Comparison of ENCODE assay signal across 19 cellular contexts in the genomic region with DNA sequence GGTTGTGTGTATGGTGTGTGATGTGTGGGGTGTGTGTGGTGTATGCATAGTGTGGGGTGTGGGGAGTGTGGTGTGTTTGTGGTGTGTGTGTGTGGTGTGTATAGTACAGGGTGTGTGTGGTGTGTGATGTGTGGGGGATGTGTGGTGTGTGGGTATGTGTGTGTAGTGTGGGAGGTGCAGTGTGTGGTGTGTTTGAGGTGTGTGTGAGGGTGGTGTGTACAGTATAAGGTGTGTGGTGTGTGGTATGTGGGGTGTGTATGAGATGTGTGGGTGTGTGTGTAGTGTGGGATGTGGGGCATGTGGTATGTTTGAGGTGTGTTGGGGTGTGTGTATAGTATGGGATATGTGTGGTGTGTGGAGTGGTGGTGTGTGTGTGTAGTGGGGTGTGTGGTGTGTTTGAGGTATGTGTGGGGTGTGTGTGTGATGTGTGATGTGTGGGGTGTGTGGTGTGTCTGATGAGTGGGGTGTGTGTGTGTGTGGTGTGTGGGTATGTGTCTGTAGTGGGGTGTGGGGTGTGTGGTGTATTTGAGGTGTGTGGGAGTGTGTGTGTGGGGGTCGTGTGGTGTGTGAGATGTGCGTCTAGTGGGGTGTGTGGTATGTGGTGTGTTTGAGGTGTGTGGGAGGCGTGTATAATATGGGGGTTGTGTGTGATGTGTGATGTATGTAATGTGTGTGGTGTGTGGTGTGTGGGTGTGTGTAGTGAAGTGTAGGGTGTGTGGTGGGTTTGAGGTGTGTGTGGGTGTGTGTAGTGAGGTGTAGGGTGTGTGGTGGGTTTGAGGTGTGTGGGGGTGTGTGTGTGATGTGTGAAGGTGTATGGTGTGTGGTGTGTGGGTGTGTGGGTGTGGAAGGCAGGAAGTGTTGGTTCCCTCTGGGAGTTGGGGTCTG. TPM values are rescaled to one million over a fixed set of nuclear protein-coding genes. Genes with fewer than 3 reads are reported as not detected.
A peak's percentile ranks its signal among the peaks of the same experiment; 100 is the strongest.
DNase-seq lines count a peak whose midpoint lies in the region; ATAC-seq, FAIRE-seq and TF ChIP-seq lines count a peak whose summit lies in the region.
"Had no signal": no experiment of that assay in that cellular context is flagged by ENCODE, and none has a peak within 500 bp of the region (broad histone marks: within the 10 kb centered on the region; RNA-seq: fewer than 3 reads in every experiment).

No MANE protein-coding gene starts in this region.

- no peak overlapping the region for H3K4me3 ChIP-seq in HepG2 (replicated peaks in 1 of 3; ENCODE audit: insufficient read depth in 1 of 3, low read depth in 2 of 3, low read length in 3 of 3)
- H3K4me3 ChIP-seq: PC-9, spleen, testis had no signal

- in situ Hi-C loops in HepG2 (cut with HindIII; ENCODE audit: extremely low pct_ligation_motif_present, low pct_unique_long_range_greater_than_20kb), result no loop called here

- no peaks in the 10 kb centered on the region for H4K20me1 ChIP-seq in HepG2 (ENCODE audit: insufficient read depth, low read length)

- no peaks in the 10 kb centered on the region for H3K79me2 ChIP-seq in HepG2 (ENCODE audit: insufficient read depth, low read length)
- H3K79me2 ChIP-seq: parathyroid adenoma had no signal

- TF ChIP-seq RAD21 in HepG2 (CRISPR knock-in tag; IDR thresholded peaks at IDR 0.05), result no peak

- TF ChIP-seq POLR2A in HepG2 (IDR thresholded peaks at IDR 0.05; ENCODE audit: insufficient read depth in 1 of 2, low read depth in 2 of 2, low read length in 2 of 2), result no peak

- no peak for ATAC-seq in HepG2
- no peak for ATAC-seq in GM21737 (IDR thresholded peaks at IDR 0.05; ENCODE audit: unreplicated experiment)
- ATAC-seq: left cardiac atrium had no signal

- no peak overlapping the region for H3K4me2 ChIP-seq in HepG2 (ENCODE audit: low read depth, low read length)
- H3K4me2 ChIP-seq: PC-9 had no signal

- peaks cover 3% of the 10 kb centered on the region for H3K4me1 ChIP-seq in HepG2 (ENCODE audit: insufficient read depth, low read length)
- H3K4me1 ChIP-seq: parathyroid adenoma, testis had no signal

- H3K27ac ChIP-seq in HepG2 (ENCODE audit: extremely low read length, insufficient read depth, low read length), result no peak overlapping the region
- H3K27ac ChIP-seq: brain microvascular endothelial cell, parathyroid adenoma, PC-9, testis had no signal

- no peaks in the 10 kb centered on the region for H3K36me3 ChIP-seq in HepG2 (replicated peaks in 1 of 2; ENCODE audit: control insufficient read depth in 1 of 2, insufficient read depth in 2 of 2, low read length in 2 of 2)

- no peak overlapping the region for H2AFZ ChIP-seq in HepG2 (ENCODE audit: low read length)
- H2AFZ ChIP-seq: parathyroid adenoma, PC-9 had no signal

- BruUV-seq in HepG2 (replicated peaks; lab: Mats Ljungman, UMichigan), result no TSS peak

- 57% methylated on average over 3 of the region's 3 CpGs for WGBS in HepG2 (ENCODE audit: low lambda C conversion rate)

- no peak overlapping the region for H3K9ac ChIP-seq in HepG2 (ENCODE audit: insufficient read depth, low read depth, low read length)
- H3K9ac ChIP-seq: parathyroid adenoma had no signal

- intact Hi-C loops in HepG2 (cut with micrococcal nuclease; ENCODE audit: unreplicated experiment), result no loop called here

- no peak for TF ChIP-seq CTCF in HepG2 (CRISPR knock-in tag; IDR thresholded peaks at IDR 0.05)

- no peaks in the 10 kb centered on the region for H3K9me3 ChIP-seq in HepG2 (ENCODE audit: low read length)
- H3K9me3 ChIP-seq: spleen, testis had no signal

- H3K27me3 ChIP-seq in HepG2 (ENCODE audit: control insufficient read depth in 1 of 2, insufficient read depth in 2 of 2, low read length in 2 of 2), result peaks cover 4 to 26% of the 10 kb centered on the region in 2 experiments; a peak in 3 of 5 replicates
- H3K27me3 ChIP-seq: brain microvascular endothelial cell, spleen, testis had no signal

- CTCF ChIA-PET in HepG2 (lab: Yijun Ruan, JAX; ENCODE audit: low intra/inter-chr PET ratio, low total read pairs), result no interaction called here

- DNase-seq in stimulated activated CD4-positive, alpha-beta T cell treated with anti-CD3 and anti-CD28 coated beads, Interleukin-2, amount 100 ng/mL, for 4 hours (ENCODE audit: low read depth), result peak; percentile 53
- no peak for DNase-seq in stimulated activated CD4-positive, alpha-beta T cell treated with anti-CD3 and anti-CD28 coated beads, Interleukin-2, amount 100 ng/mL, for 24 hours
- peak; percentile 45 for DNase-seq in activated CD8-positive, alpha-beta memory T cell treated with anti-CD3 and anti-CD28 coated beads, Interleukin-2, amount 50 U/mL, for 4 hours
- DNase-seq in HepG2 (ENCODE audit: low spot score), result no peak
- no peak for DNase-seq in activated effector memory CD4-positive, alpha-beta T cell treated with Interleukin-2 at 50 U/mL for 16 hours
- no peak for DNase-seq in MV-4-11 (lab: John Stamatoyannopoulos, UW)
- DNase-seq in RKO (ENCODE audit: low spot score), result no peak
- DNase-seq: activated naive CD4-positive, alpha-beta T cell treated with anti-CD3 and anti-CD28 coated beads, Interleukin-2, amount 10 ng/mL, durations not matched to agents 7 days and 5 days; brain microvascular endothelial cell; hippocampal formation; left cardiac atrium; NCI-H1930; NCI-H524; PC-9; testis had no signal

- no peak for FAIRE-seq in HepG2 (lab: Jason Lieb, UNC)

- TF ChIP-seq EP300 in HepG2 (IDR thresholded peaks at IDR 0.05; ENCODE audit: low read depth in 2 of 2, low read length in 2 of 2), result no peak
- no peak for TF ChIP-seq EP300 in HepG2 (CRISPR knock-in tag; IDR thresholded peaks at IDR 0.05; ENCODE audit: borderline replicate concordance)

- POLR2A ChIA-PET in HepG2 (lab: Yijun Ruan, JAX), result no interaction called here

RNA-seq across cellular contexts. Expression of a gene that starts 8.6 kb away (rescaled TPM):
- total RNA-seq in HepG2 (2016; rRNA removed; fragmentation: Illumina TruSeq; extraction: Trizol), result not detected in 2 replicates
- total RNA-seq in HepG2 (2016; cell fraction: cytosol; rRNA removed; fragmentation: Illumina TruSeq; extraction: Trizol; ENCODE audit: low read depth), result not detected in 2 replicates
- total RNA-seq in HepG2 (2016; cell fraction: insoluble cytoplasmic fraction; rRNA removed; fragmentation: Illumina TruSeq; extraction: Trizol), result 0.18 TPM in 1 of 2 replicates, not detected in the other
- total RNA-seq in HepG2 (2016; cell fraction: membrane; rRNA removed; fragmentation: Illumina TruSeq; extraction: Trizol), result 0.34 and 0.48 TPM in 2 replicates
- total RNA-seq in HepG2 (2016; cell fraction: nucleus; rRNA removed; fragmentation: Illumina TruSeq; extraction: Trizol), result not detected in 2 replicates
- polyA plus RNA-seq in HepG2 (2011; rRNA removed), result 0.13 and 0.18 TPM in 2 replicates
- polyA plus RNA-seq in HepG2 (2011; cell fraction: cytosol; rRNA removed), result 0.07 TPM in 1 of 2 replicates, not detected in the other
- 0.14 and 0.27 TPM in 2 replicates for polyA plus RNA-seq in HepG2 (2011; cell fraction: nucleus; rRNA removed)
- polyA plus RNA-seq in HepG2 (2012), result not detected in 2 replicates
- 0.46 and 0.48 TPM in 2 replicates for polyA plus RNA-seq in HepG2 (2016; cell fraction: cytosol; fragmentation: Illumina TruSeq; extraction: Trizol; ENCODE audit: low read depth)
- polyA plus RNA-seq in HepG2 (2016; cell fraction: insoluble cytoplasmic fraction; fragmentation: Illumina TruSeq; extraction: Trizol; ENCODE audit: low read depth), result not detected in 2 replicates
- not detected in 2 replicates for polyA plus RNA-seq in HepG2 (2016; cell fraction: membrane; fragmentation: Illumina TruSeq; extraction: Trizol; ENCODE audit: low read depth)
- polyA plus RNA-seq in HepG2 (2016; cell fraction: nucleus; fragmentation: Illumina TruSeq; extraction: Trizol; ENCODE audit: insufficient read depth, low read depth), result not detected in 2 replicates
- 0.86 TPM in 1 of 2 replicates, not detected in the other for polyA minus RNA-seq in HepG2 (2011; rRNA and poly(A)+ RNA removed; ENCODE audit: low replicate concordance)
- polyA minus RNA-seq in HepG2 (2011; cell fraction: cytosol; rRNA and poly(A)+ RNA removed), result not detected in 2 replicates
- not detected in 2 replicates for polyA minus RNA-seq in HepG2 (2011; cell fraction: nucleus; rRNA and poly(A)+ RNA removed)
- total RNA-seq: PC-9 had no signal

RNA-seq across cellular contexts. Expression of a gene that starts 14.6 kb away (rescaled TPM):
- total RNA-seq in HepG2 (2016; rRNA removed; fragmentation: Illumina TruSeq; extraction: Trizol), result 6.5 and 9.6 TPM in 2 replicates
- 2.3 and 2.5 TPM in 2 replicates for total RNA-seq in HepG2 (2016; cell fraction: cytosol; rRNA removed; fragmentation: Illumina TruSeq; extraction: Trizol; ENCODE audit: low read depth)
- total RNA-seq in HepG2 (2016; cell fraction: insoluble cytoplasmic fraction; rRNA removed; fragmentation: Illumina TruSeq; extraction: Trizol), result 5.6 and 9.2 TPM in 2 replicates
- total RNA-seq in HepG2 (2016; cell fraction: membrane; rRNA removed; fragmentation: Illumina TruSeq; extraction: Trizol), result 4.6 and 5.4 TPM in 2 replicates
- 6.0 and 8.1 TPM in 2 replicates for total RNA-seq in HepG2 (2016; cell fraction: nucleus; rRNA removed; fragmentation: Illumina TruSeq; extraction: Trizol)
- polyA plus RNA-seq in HepG2 (2011; rRNA removed), result 5.7 and 6.6 TPM in 2 replicates
- 2.3 and 3.6 TPM in 2 replicates for polyA plus RNA-seq in HepG2 (2011; cell fraction: cytosol; rRNA removed)
- 1.3 and 1.6 TPM in 2 replicates for polyA plus RNA-seq in HepG2 (2011; cell fraction: nucleus; rRNA removed)
- polyA plus RNA-seq in HepG2 (2012), result 9.7 and 12.5 TPM in 2 replicates
- polyA plus RNA-seq in HepG2 (2016; cell fraction: cytosol; fragmentation: Illumina TruSeq; extraction: Trizol; ENCODE audit: low read depth), result 1.6 and 4.1 TPM in 2 replicates
- 9.3 and 9.5 TPM in 2 replicates for polyA plus RNA-seq in HepG2 (2016; cell fraction: insoluble cytoplasmic fraction; fragmentation: Illumina TruSeq; extraction: Trizol; ENCODE audit: low read depth)
- 4.1 and 4.4 TPM in 2 replicates for polyA plus RNA-seq in HepG2 (2016; cell fraction: membrane; fragmentation: Illumina TruSeq; extraction: Trizol; ENCODE audit: low read depth)
- 7.1 and 8.5 TPM in 2 replicates for polyA plus RNA-seq in HepG2 (2016; cell fraction: nucleus; fragmentation: Illumina TruSeq; extraction: Trizol; ENCODE audit: insufficient read depth, low read depth)
- polyA minus RNA-seq in HepG2 (2011; rRNA and poly(A)+ RNA removed; ENCODE audit: low replicate concordance), result 3.3 and 4.3 TPM in 2 replicates
- polyA minus RNA-seq in HepG2 (2011; cell fraction: cytosol; rRNA and poly(A)+ RNA removed), result 4.4 and 5.2 TPM in 2 replicates
- 3.1 and 3.6 TPM in 2 replicates for polyA minus RNA-seq in HepG2 (2011; cell fraction: nucleus; rRNA and poly(A)+ RNA removed)

RNA-seq across cellular contexts. Expression of a gene that starts 16.9 kb away (rescaled TPM):
- not detected in 2 replicates for total RNA-seq in HepG2 (2016; rRNA removed; fragmentation: Illumina TruSeq; extraction: Trizol)
- not detected in 2 replicates for total RNA-seq in HepG2 (2016; cell fraction: cytosol; rRNA removed; fragmentation: Illumina TruSeq; extraction: Trizol; ENCODE audit: low read depth)
- total RNA-seq in HepG2 (2016; cell fraction: insoluble cytoplasmic fraction; rRNA removed; fragmentation: Illumina TruSeq; extraction: Trizol), result not detected in 2 replicates
- not detected in 2 replicates for total RNA-seq in HepG2 (2016; cell fraction: membrane; rRNA removed; fragmentation: Illumina TruSeq; extraction: Trizol)
- total RNA-seq in HepG2 (2016; cell fraction: nucleus; rRNA removed; fragmentation: Illumina TruSeq; extraction: Trizol), result not detected in 2 replicates
- 0.03 TPM in 1 of 2 replicates, not detected in the other for polyA plus RNA-seq in HepG2 (2011; rRNA removed)
- polyA plus RNA-seq in HepG2 (2011; cell fraction: cytosol; rRNA removed), result not detected in 2 replicates
- polyA plus RNA-seq in HepG2 (2011; cell fraction: nucleus; rRNA removed), result not detected in 2 replicates
- not detected in 2 replicates for polyA plus RNA-seq in HepG2 (2012)
- not detected in 2 replicates for polyA plus RNA-seq in HepG2 (2016; cell fraction: cytosol; fragmentation: Illumina TruSeq; extraction: Trizol; ENCODE audit: low read depth)
- polyA plus RNA-seq in HepG2 (2016; cell fraction: insoluble cytoplasmic fraction; fragmentation: Illumina TruSeq; extraction: Trizol; ENCODE audit: low read depth), result not detected in 2 replicates
- not detected in 2 replicates for polyA plus RNA-seq in HepG2 (2016; cell fraction: membrane; fragmentation: Illumina TruSeq; extraction: Trizol; ENCODE audit: low read depth)
- polyA plus RNA-seq in HepG2 (2016; cell fraction: nucleus; fragmentation: Illumina TruSeq; extraction: Trizol; ENCODE audit: insufficient read depth, low read depth), result not detected in 2 replicates
- polyA minus RNA-seq in HepG2 (2011; rRNA and poly(A)+ RNA removed; ENCODE audit: low replicate concordance), result 0.18 TPM in 1 of 2 replicates, not detected in the other
- polyA minus RNA-seq in HepG2 (2011; cell fraction: cytosol; rRNA and poly(A)+ RNA removed), result not detected in 2 replicates
- polyA minus RNA-seq in HepG2 (2011; cell fraction: nucleus; rRNA and poly(A)+ RNA removed), result not detected in 2 replicates
- total RNA-seq: left cardiac atrium, M059J, PC-9 had no signal

RNA-seq across cellular contexts. Expression of a gene that starts 28.6 kb away (rescaled TPM):
- total RNA-seq in HepG2 (2016; rRNA removed; fragmentation: Illumina TruSeq; extraction: Trizol), result 0.56 and 1.3 TPM in 2 replicates
- total RNA-seq in HepG2 (2016; cell fraction: cytosol; rRNA removed; fragmentation: Illumina TruSeq; extraction: Trizol; ENCODE audit: low read depth), result 0.40 and 0.71 TPM in 2 replicates
- 0.59 and 1.8 TPM in 2 replicates for total RNA-seq in HepG2 (2016; cell fraction: insoluble cytoplasmic fraction; rRNA removed; fragmentation: Illumina TruSeq; extraction: Trizol)
- total RNA-seq in HepG2 (2016; cell fraction: membrane; rRNA removed; fragmentation: Illumina TruSeq; extraction: Trizol), result 1.0 and 1.5 TPM in 2 replicates
- total RNA-seq in HepG2 (2016; cell fraction: nucleus; rRNA removed; fragmentation: Illumina TruSeq; extraction: Trizol), result 2.5 and 3.9 TPM in 2 replicates
- 4.4 and 5.1 TPM in 2 replicates for polyA plus RNA-seq in HepG2 (2011; rRNA removed)
- polyA plus RNA-seq in HepG2 (2011; cell fraction: cytosol; rRNA removed), result 2.4 and 3.4 TPM in 2 replicates
- 22.3 and 29.1 TPM in 2 replicates for polyA plus RNA-seq in HepG2 (2011; cell fraction: nucleus; rRNA removed)
- polyA plus RNA-seq in HepG2 (2012), result 2.3 and 2.4 TPM in 2 replicates
- 0.61 and 0.71 TPM in 2 replicates for polyA plus RNA-seq in HepG2 (2016; cell fraction: cytosol; fragmentation: Illumina TruSeq; extraction: Trizol; ENCODE audit: low read depth)
- polyA plus RNA-seq in HepG2 (2016; cell fraction: insoluble cytoplasmic fraction; fragmentation: Illumina TruSeq; extraction: Trizol; ENCODE audit: low read depth), result 1.1 and 1.5 TPM in 2 replicates
- 0.69 and 1.1 TPM in 2 replicates for polyA plus RNA-seq in HepG2 (2016; cell fraction: membrane; fragmentation: Illumina TruSeq; extraction: Trizol; ENCODE audit: low read depth)
- 4.0 and 5.3 TPM in 2 replicates for polyA plus RNA-seq in HepG2 (2016; cell fraction: nucleus; fragmentation: Illumina TruSeq; extraction: Trizol; ENCODE audit: insufficient read depth, low read depth)
- 3.6 and 36.7 TPM in 2 replicates for polyA minus RNA-seq in HepG2 (2011; rRNA and poly(A)+ RNA removed; ENCODE audit: low replicate concordance)
- 2.2 and 3.8 TPM in 2 replicates for polyA minus RNA-seq in HepG2 (2011; cell fraction: cytosol; rRNA and poly(A)+ RNA removed)
- polyA minus RNA-seq in HepG2 (2011; cell fraction: nucleus; rRNA and poly(A)+ RNA removed), result 4.4 and 5.2 TPM in 2 replicates

RNA-seq across cellular contexts. Expression of a gene that starts 50.0 kb away (rescaled TPM):
- 11.1 and 13.0 TPM in 2 replicates for total RNA-seq in HepG2 (2016; rRNA removed; fragmentation: Illumina TruSeq; extraction: Trizol)
- total RNA-seq in HepG2 (2016; cell fraction: cytosol; rRNA removed; fragmentation: Illumina TruSeq; extraction: Trizol; ENCODE audit: low read depth), result 6.2 and 6.8 TPM in 2 replicates
- total RNA-seq in HepG2 (2016; cell fraction: insoluble cytoplasmic fraction; rRNA removed; fragmentation: Illumina TruSeq; extraction: Trizol), result 10.6 and 12.4 TPM in 2 replicates
- 7.9 and 8.2 TPM in 2 replicates for total RNA-seq in HepG2 (2016; cell fraction: membrane; rRNA removed; fragmentation: Illumina TruSeq; extraction: Trizol)
- 8.6 and 10.2 TPM in 2 replicates for total RNA-seq in HepG2 (2016; cell fraction: nucleus; rRNA removed; fragmentation: Illumina TruSeq; extraction: Trizol)
- 6.0 and 8.5 TPM in 2 replicates for polyA plus RNA-seq in HepG2 (2011; rRNA removed)
- 5.7 and 6.1 TPM in 2 replicates for polyA plus RNA-seq in HepG2 (2011; cell fraction: cytosol; rRNA removed)
- 12.2 and 14.9 TPM in 2 replicates for polyA plus RNA-seq in HepG2 (2011; cell fraction: nucleus; rRNA removed)
- 14.6 and 18.0 TPM in 2 replicates for polyA plus RNA-seq in HepG2 (2012)
- polyA plus RNA-seq in HepG2 (2016; cell fraction: cytosol; fragmentation: Illumina TruSeq; extraction: Trizol; ENCODE audit: low read depth), result 6.8 and 7.1 TPM in 2 replicates
- polyA plus RNA-seq in HepG2 (2016; cell fraction: insoluble cytoplasmic fraction; fragmentation: Illumina TruSeq; extraction: Trizol; ENCODE audit: low read depth), result 12.2 and 14.9 TPM in 2 replicates
- 5.6 and 5.7 TPM in 2 replicates for polyA plus RNA-seq in HepG2 (2016; cell fraction: membrane; fragmentation: Illumina TruSeq; extraction: Trizol; ENCODE audit: low read depth)
- 7.6 and 11.7 TPM in 2 replicates for polyA plus RNA-seq in HepG2 (2016; cell fraction: nucleus; fragmentation: Illumina TruSeq; extraction: Trizol; ENCODE audit: insufficient read depth, low read depth)
- polyA minus RNA-seq in HepG2 (2011; rRNA and poly(A)+ RNA removed; ENCODE audit: low replicate concordance), result 3.8 and 5.0 TPM in 2 replicates
- polyA minus RNA-seq in HepG2 (2011; cell fraction: cytosol; rRNA and poly(A)+ RNA removed), result 3.3 and 4.6 TPM in 2 replicates
- 10.6 and 14.0 TPM in 2 replicates for polyA minus RNA-seq in HepG2 (2011; cell fraction: nucleus; rRNA and poly(A)+ RNA removed)

Comparison
In these comparisons a context has a peak if more than half of its experiments do, and no peak if none do; other contexts are left out.
1. DNase-seq: peak in stimulated activated CD4-positive, alpha-beta T cell treated with anti-CD3 and anti-CD28 coated beads, Interleukin-2, amount 100 ng/mL, for 4 hours (single experiment) and activated CD8-positive, alpha-beta memory T cell treated with anti-CD3 and anti-CD28 coated beads, Interleukin-2, amount 50 U/mL, for 4 hours (single experiment); none in stimulated activated CD4-positive, alpha-beta T cell treated with anti-CD3 and anti-CD28 coated beads, Interleukin-2, amount 100 ng/mL, for 24 hours (0 of 2), HepG2 (single experiment), activated effector memory CD4-positive, alpha-beta T cell treated with Interleukin-2 at 50 U/mL for 16 hours (single experiment), MV-4-11 (single experiment) and RKO (single experiment).